In the genomic region with DNA sequence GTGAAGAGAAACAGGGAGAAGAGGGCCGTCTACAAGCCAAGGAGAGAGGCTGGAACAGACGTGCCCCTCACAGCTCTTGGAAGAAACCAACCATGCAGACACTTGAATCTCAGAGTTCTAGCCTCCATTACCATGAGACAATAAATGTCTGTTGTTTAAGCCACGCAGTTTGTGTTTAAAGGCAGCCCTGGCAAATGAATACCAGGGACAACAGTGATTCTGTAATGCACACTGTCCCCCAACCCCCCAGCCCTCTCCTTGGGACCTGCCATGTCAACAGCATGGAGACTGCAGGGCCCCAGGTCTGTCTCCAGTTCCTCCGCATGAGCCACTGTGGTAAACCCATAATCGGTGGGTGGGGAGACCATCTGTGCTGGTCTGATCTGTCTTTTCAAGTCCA, we compare ENCODE assay signal across 31 cellular contexts.
"Had no signal": no experiment of that assay in that cellular context is flagged by ENCODE, and none has a peak within 500 bp of the region (broad histone marks: within the 10 kb centered on the region; RNA-seq: fewer than 3 reads in every experiment).

No MANE protein-coding gene starts in this region.

- H3K4me2 ChIP-seq: hepatocyte, neural progenitor cell, smooth muscle cell had no signal

- H3K36me3 ChIP-seq: esophagus muscularis mucosa, gastroesophageal sphincter, heart left ventricle, left lung, neural progenitor cell, prostate gland, right atrium auricular region, suprapubic skin, transverse colon, upper lobe of right lung, uterus had no signal

- H3K27me3 Mint-ChIP-seq: stimulated activated naive CD8-positive, alpha-beta T cell treated with anti-CD3 and anti-CD28 coated beads, Interleukin-15, amount 100 ng/mL, for 72 hours had no signal

- DNase-seq: dermis blood vessel endothelial cell; effector memory CD4-positive, alpha-beta T cell; foreskin keratinocyte; heart left ventricle; kidney; left cardiac atrium; left lung; mesenchymal stem cell; mucosa of descending colon; naive thymus-derived CD4-positive, alpha-beta T cell; nucleus accumbens; stimulated activated CD4-positive, alpha-beta T cell treated with anti-CD3 and anti-CD28 coated beads, Interleukin-12 subunit alpha, Interleukin-12 subunit beta, amount 100 ng/mL, for 4 hours; stimulated activated CD4-positive, alpha-beta T cell treated with anti-CD3 and anti-CD28 coated beads, Interleukin-1b, Interleukin-23, amount 100 ng/mL, for 48 hours; stimulated activated CD4-positive, alpha-beta T cell treated with anti-CD3 and anti-CD28 coated beads, Interleukin-4, amount 100 ng/mL, for 1 hour; stimulated activated CD8-positive, alpha-beta memory T cell treated with anti-CD3 and anti-CD28 coated beads, Interleukin-4, amount 100 ng/mL, for 48 hours; stimulated activated naive CD4-positive, alpha-beta T cell; stimulated activated naive CD8-positive, alpha-beta T cell treated with anti-CD3 and anti-CD28 coated beads, Interleukin-15, amount 100 ng/mL, for 72 hours; transverse colon; upper lobe of right lung; uterus had no signal

- H3K27ac Mint-ChIP-seq: mesothelial cell of epicardium; neural progenitor cell; stimulated activated naive CD8-positive, alpha-beta T cell treated with anti-CD3 and anti-CD28 coated beads, Interleukin-15, amount 100 ng/mL, for 72 hours had no signal

- H3K36me3 Mint-ChIP-seq: neural progenitor cell had no signal

- H3K4me1 ChIP-seq: uterus had no signal

- ATAC-seq: foreskin keratinocyte; gastroesophageal sphincter; heart left ventricle; left cardiac atrium; left lung; mucosa of descending colon; naive thymus-derived CD4-positive, alpha-beta T cell; sciatic nerve; stimulated activated naive CD8-positive, alpha-beta T cell treated with anti-CD3 and anti-CD28 coated beads, Interleukin-15, amount 100 ng/mL, for 72 hours; upper lobe of right lung had no signal

- H2AFZ ChIP-seq: hepatocyte, neural progenitor cell had no signal

- H3K4me3 ChIP-seq: esophagus muscularis mucosa, gastroesophageal sphincter, heart left ventricle, hepatocyte, left lung, mucosa of descending colon, neural progenitor cell, prostate gland, right atrium auricular region, smooth muscle cell, suprapubic skin, transverse colon, upper lobe of right lung, uterus had no signal

- H3K9me3 ChIP-seq: esophagus muscularis mucosa, gastroesophageal sphincter, left lung, mucosa of descending colon, prostate gland, right atrium auricular region, suprapubic skin, transverse colon, upper lobe of right lung, uterus had no signal

- H3K4me3 Mint-ChIP-seq: mesothelial cell of epicardium; naive thymus-derived CD4-positive, alpha-beta T cell; nephron; neural progenitor cell; stimulated activated naive CD8-positive, alpha-beta T cell treated with anti-CD3 and anti-CD28 coated beads, Interleukin-15, amount 100 ng/mL, for 72 hours had no signal

- H3K9ac ChIP-seq: neural progenitor cell had no signal

- H3K27ac ChIP-seq: esophagus muscularis mucosa, gastroesophageal sphincter, heart left ventricle, hepatocyte, left lung, neural progenitor cell, prostate gland, right atrium auricular region, suprapubic skin, upper lobe of right lung, uterus had no signal

- H3K27me3 ChIP-seq: esophagus muscularis mucosa, foreskin keratinocyte, gastroesophageal sphincter, heart left ventricle, hepatocyte, left lung, neural progenitor cell, right atrium auricular region, suprapubic skin, transverse colon, upper lobe of right lung, uterus had no signal
